ENCODE assay signal across 25 cellular contexts in the genomic region with DNA sequence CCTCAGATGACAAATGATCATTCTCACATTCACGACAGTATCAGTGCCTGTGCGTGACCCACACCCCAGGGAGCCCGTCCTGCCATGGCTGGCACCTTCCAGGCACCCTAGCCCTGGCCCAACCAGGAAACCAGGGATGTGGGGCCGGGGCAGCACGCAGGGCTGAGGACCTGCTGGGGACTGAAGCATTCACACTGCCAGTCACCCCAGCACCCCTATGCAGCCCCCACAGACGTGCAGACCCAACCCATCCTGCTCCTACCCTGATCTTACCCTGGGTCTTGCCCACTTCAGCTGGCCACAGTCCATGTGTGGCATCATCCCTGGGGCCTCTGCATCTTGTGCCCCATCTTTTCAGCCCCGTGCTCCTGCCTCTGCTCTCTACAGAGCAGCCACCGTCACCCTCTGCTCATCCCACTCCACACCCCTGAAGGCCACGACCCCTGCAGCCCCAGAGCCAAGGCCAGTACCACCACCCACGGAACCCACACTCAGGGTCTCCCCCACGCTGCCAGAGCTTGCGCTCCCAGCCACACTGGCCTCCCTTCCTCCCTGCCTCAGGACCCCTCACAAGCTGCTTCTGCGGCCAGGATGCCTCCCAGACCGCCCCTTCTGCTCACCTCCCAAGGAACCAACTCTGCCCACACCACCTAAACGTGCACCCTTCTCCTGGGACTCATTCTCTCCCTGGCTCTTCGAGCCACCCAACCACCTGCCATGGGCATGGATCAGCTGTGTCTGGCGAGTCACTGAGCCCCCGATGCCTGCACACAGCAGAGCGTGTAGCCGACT. TPM values are rescaled to one million over a fixed set of nuclear protein-coding genes. Genes with fewer than 3 reads are reported as not detected.
DNase-seq lines count a peak whose midpoint lies in the region; ATAC-seq and TF ChIP-seq lines count a peak whose summit lies in the region.
"Had no signal": no experiment of that assay in that cellular context is flagged by ENCODE, and none has a peak within 500 bp of the region (broad histone marks: within the 10 kb centered on the region; RNA-seq: fewer than 3 reads in every experiment).

No MANE protein-coding gene starts in this region.

- no peak overlapping the region for H3K4me3 ChIP-seq in NT2/D1 (ENCODE audit: insufficient read length, low read depth)
- H3K4me3 ChIP-seq: adrenal gland; BLaER1 treated with 17β-estradiol and CSF1 and Interleukin-3, amounts not matched to agents 10 nM and 100 nM; esophagus squamous epithelium; gastrocnemius medialis; neural progenitor cell; prostate gland had no signal

- H3K27me3 ChIP-seq in NT2/D1 (ENCODE audit: insufficient read depth, insufficient read length) = no peaks in the 10 kb centered on the region
- H3K27me3 ChIP-seq: adrenal gland; BLaER1 treated with 17β-estradiol and CSF1 and Interleukin-3, amounts not matched to agents 10 nM and 100 nM; esophagus squamous epithelium; gastrocnemius medialis; neural progenitor cell had no signal

- H3K4me1 ChIP-seq in NT2/D1 (ENCODE audit: insufficient read depth, insufficient read length) = peaks cover 9% of the 10 kb centered on the region
- H3K4me1 ChIP-seq: adrenal gland; BLaER1 treated with 17β-estradiol and CSF1 and Interleukin-3, amounts not matched to agents 10 nM and 100 nM; gastrocnemius medialis; neural progenitor cell; prostate gland had no signal

- H3K9me3 ChIP-seq in NT2/D1 (ENCODE audit: insufficient read depth, low read length) = peaks cover 9% of the 10 kb centered on the region; the same call in 1 of the 2 replicates
- H3K9me3 ChIP-seq: adrenal gland, esophagus squamous epithelium, gastrocnemius medialis, prostate gland, SK-N-SH had no signal

- peaks cover 85% of the 10 kb centered on the region for H3K36me3 ChIP-seq in NT2/D1 (ENCODE audit: insufficient read depth, insufficient read length, low read length)
- H3K36me3 ChIP-seq: neural progenitor cell, prostate gland had no signal

- H3K36me3 Mint-ChIP-seq in glutamatergic neuron (ENCODE audit: unreplicated experiment) = no peaks in the 10 kb centered on the region

- DNase-seq in left ventricle myocardium superior (peak; percentile 11), Right ventricle myocardium superior (no peak), NT2/D1 (ENCODE audit: low read depth, low spot score) (no peak), glutamatergic neuron (no peak), NCI-H524 treated with DMSO at 0.1 percent for 48 hours (lab: John Stamatoyannopoulos, UW) (no peak)
- DNase-seq in stimulated activated naive CD8-positive, alpha-beta T cell treated with anti-CD3 and anti-CD28 coated beads, Interleukin-15, amount 100 ng/mL, for 72 hours = no peak
- DNase-seq: ACHN; activated CD4-positive, alpha-beta T cell treated with anti-CD3 and anti-CD28 coated beads, Interleukin-2, amount 50 U/mL, for 1 hour; activated CD8-positive, alpha-beta memory T cell treated with anti-CD3 and anti-CD28 coated beads, Interleukin-2, amount 50 U/mL, for 4 hours; adrenal gland; effector CD8-positive, alpha-beta T cell; esophagus squamous epithelium; gastrocnemius medialis; HCEC 1CT; NCI-H1105; NCI-H2029; NCI-H2227 treated with DMSO at 0.1 percent for 48 hours; NCI-H748 treated with DMSO at 0.1 percent for 48 hours; RPMI8226; SK-N-SH; T-helper 2 cell had no signal

- ATAC-seq in left ventricle myocardium superior (no peak), Right ventricle myocardium superior (ENCODE audit: poor library complexity) (no peak), GM18868 (IDR thresholded peaks at IDR 0.05; ENCODE audit: unreplicated experiment) (no peak)
- no peak for ATAC-seq in stimulated activated naive CD8-positive, alpha-beta T cell treated with anti-CD3 and anti-CD28 coated beads, Interleukin-15, amount 100 ng/mL, for 72 hours
- ATAC-seq: gastrocnemius medialis had no signal

- peaks cover 6% of the 10 kb centered on the region for H3K27me3 Mint-ChIP-seq in glutamatergic neuron (ENCODE audit: unreplicated experiment)
- no peaks in the 10 kb centered on the region for H3K27me3 Mint-ChIP-seq in stimulated activated naive CD8-positive, alpha-beta T cell treated with anti-CD3 and anti-CD28 coated beads, Interleukin-15, amount 100 ng/mL, for 72 hours

- no peak overlapping the region for H3K4me3 Mint-ChIP-seq in glutamatergic neuron (ENCODE audit: unreplicated experiment)
- no peak overlapping the region for H3K4me3 Mint-ChIP-seq in stimulated activated naive CD8-positive, alpha-beta T cell treated with anti-CD3 and anti-CD28 coated beads, Interleukin-15, amount 100 ng/mL, for 72 hours
- H3K4me3 Mint-ChIP-seq: neural progenitor cell had no signal

- H3K27ac Mint-ChIP-seq in glutamatergic neuron (ENCODE audit: unreplicated experiment) = peak overlapping the region; percentile 48
- peak overlapping the region; percentile 78 to 85 for H3K27ac Mint-ChIP-seq in stimulated activated naive CD8-positive, alpha-beta T cell treated with anti-CD3 and anti-CD28 coated beads, Interleukin-15, amount 100 ng/mL, for 72 hours
- H3K27ac Mint-ChIP-seq: neural progenitor cell had no signal

- peaks cover 7% of the 10 kb centered on the region for H3K9me3 Mint-ChIP-seq in glutamatergic neuron (ENCODE audit: unreplicated experiment)
- H3K9me3 Mint-ChIP-seq in stimulated activated naive CD8-positive, alpha-beta T cell treated with anti-CD3 and anti-CD28 coated beads, Interleukin-15, amount 100 ng/mL, for 72 hours = peaks cover 0 to 14% of the 10 kb centered on the region in 2 donors

- peak overlapping the region; percentile 28 for H3K9ac ChIP-seq in NT2/D1 (ENCODE audit: insufficient read length, low read depth)
- H3K9ac ChIP-seq: BLaER1 treated with 17β-estradiol and CSF1 and Interleukin-3, amounts not matched to agents 10 nM and 100 nM; neural progenitor cell; SK-N-SH had no signal

- intact Hi-C loops in left ventricle myocardium superior (cut with micrococcal nuclease) (no loop called here), Right ventricle myocardium superior (cut with DNase I) (no loop called here)

- TF ChIP-seq CTCF in glutamatergic neuron (IDR thresholded peaks at IDR 0.05; ENCODE audit: partially characterized antibody, unreplicated experiment) = no peak

- H3K4me1 Mint-ChIP-seq in glutamatergic neuron (ENCODE audit: low read depth, unreplicated experiment) = peaks cover 1% of the 10 kb centered on the region
- H3K4me1 Mint-ChIP-seq in stimulated activated naive CD8-positive, alpha-beta T cell treated with anti-CD3 and anti-CD28 coated beads, Interleukin-15, amount 100 ng/mL, for 72 hours = no peaks in the 10 kb centered on the region
- H3K4me1 Mint-ChIP-seq: neural progenitor cell had no signal

RNA-seq across cellular contexts. Expression of a gene that starts 25.6 kb away (rescaled TPM):
- total RNA-seq in left ventricle myocardium superior (29.7 TPM), Right ventricle myocardium superior (27.9 TPM), glutamatergic neuron (ENCODE audit: unreplicated experiment) (123 TPM)

RNA-seq across cellular contexts. Expression of a gene that starts 25.8 kb away (rescaled TPM):
- total RNA-seq in left ventricle myocardium superior = 19.8 TPM
- total RNA-seq in Right ventricle myocardium superior = 14.9 TPM
- 62.7 TPM for total RNA-seq in glutamatergic neuron (ENCODE audit: unreplicated experiment)
